ENCODE assay signal across 11 cellular contexts in the genomic region with DNA sequence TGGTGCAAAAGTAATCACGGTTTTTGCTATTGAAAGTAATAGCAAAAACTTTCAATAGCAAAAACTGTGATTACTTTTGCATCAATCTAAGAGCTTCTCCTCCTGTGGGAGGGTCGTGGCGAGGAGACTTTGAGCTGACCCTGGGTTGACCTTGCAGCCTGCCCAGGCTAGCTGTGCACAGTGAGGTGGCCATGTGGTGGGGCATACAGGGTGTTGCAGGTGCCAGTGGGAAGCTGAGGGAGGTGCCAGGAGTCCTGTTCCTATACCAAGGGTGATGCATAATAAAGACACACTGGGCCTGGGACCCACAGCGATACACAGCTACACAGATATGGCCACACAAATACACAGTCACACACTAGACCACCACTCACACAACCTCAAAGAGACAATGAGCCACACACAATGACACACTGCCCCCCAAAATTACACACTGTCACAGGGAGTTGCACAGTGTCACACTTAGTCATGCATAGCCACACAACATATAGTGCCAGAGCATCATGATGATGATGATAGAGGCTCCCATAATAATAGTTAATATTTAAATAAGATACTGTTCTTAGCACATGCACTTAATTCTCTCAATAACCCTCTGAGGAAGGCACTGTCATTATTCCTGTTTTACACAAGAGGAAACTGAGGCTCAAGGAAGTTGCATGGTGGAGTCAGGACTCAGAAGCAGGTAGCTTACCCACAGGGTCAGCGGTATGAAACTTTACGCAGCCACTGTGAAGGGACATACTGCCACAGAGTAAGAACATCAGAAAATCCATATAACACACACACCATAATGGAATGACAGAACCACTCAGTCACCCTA. TPM values are rescaled to one million over a fixed set of nuclear protein-coding genes. Genes with fewer than 3 reads are reported as not detected.
DNase-seq lines count a peak whose midpoint lies in the region; ATAC-seq and TF ChIP-seq lines count a peak whose summit lies in the region.
"Had no signal": no experiment of that assay in that cellular context is flagged by ENCODE, and none has a peak within 500 bp of the region (broad histone marks: within the 10 kb centered on the region; RNA-seq: fewer than 3 reads in every experiment).

No MANE protein-coding gene starts in this region.

- ATAC-seq in left lung = no peak

- H3K36me3 ChIP-seq in left lung (peaks cover 0 to 21% of the 10 kb centered on the region in 2 donors), stomach (peaks cover 0 to 23% (median 21%) of the 10 kb centered on the region in 4 donors)

- DNase-seq in activated CD8-positive, alpha-beta memory T cell treated with anti-CD3 and anti-CD28 coated beads, Interleukin-2, amount 50 U/mL, for 48 hours = peak; percentile 51
- DNase-seq in activated CD8-positive, alpha-beta memory T cell treated with anti-CD3 and anti-CD28 coated beads, Interleukin-2, amount 50 U/mL, for 4 hours = no peak
- DNase-seq in activated T-helper 2 cell treated with anti-CD3 and anti-CD28 coated beads, Interferon-gamma antibody, Interleukin-2, Interleukin-4, amounts not matched to agents 10 μg/mL and 5 μg/mL and 100 μg/mL, durations not matched to agents 14 hours and 24 hours and 36 hours (ENCODE audit: low spot score) = no peak
- DNase-seq in left lung (no peak), stomach (no peak), germinal center (ENCODE audit: low spot score) (no peak), NCI-H1105 treated with DMSO at 0.1 percent for 48 hours (lab: John Stamatoyannopoulos, UW) (no peak), HUDEP-2 (lab: John Stamatoyannopoulos, UW; ENCODE audit: unreplicated experiment in 76 of 76) (no peak)
- DNase-seq: stimulated activated CD4-positive, alpha-beta T cell treated with anti-CD3 and anti-CD28 coated beads, Interleukin-15, amount 100 ng/mL, for 24 hours had no signal

- peaks cover 0 to 3% of the 10 kb centered on the region in 2 donors for H3K27me3 ChIP-seq in left lung
- H3K27me3 ChIP-seq in stomach = no peaks in the 10 kb centered on the region
- H3K27me3 ChIP-seq: adrenal gland had no signal

- H3K27ac ChIP-seq in left lung = peak overlapping the region; percentile 7 to 92
- H3K27ac ChIP-seq in stomach = peak overlapping the region in 3 of 5 donors; percentile 94 to 97 (median 95)

- peak overlapping the region; percentile 98 for H3K4me3 Mint-ChIP-seq in activated T-helper 2 cell treated with anti-CD3 and anti-CD28 coated beads, Interferon-gamma antibody, Interleukin-2, Interleukin-4, amounts not matched to agents 10 μg/mL and 5 μg/mL and 100 μg/mL, durations not matched to agents 14 hours and 24 hours and 36 hours (ENCODE audit: low read depth)

- peak overlapping the region; percentile 98 for H3K27ac Mint-ChIP-seq in activated T-helper 2 cell treated with anti-CD3 and anti-CD28 coated beads, Interferon-gamma antibody, Interleukin-2, Interleukin-4, amounts not matched to agents 10 μg/mL and 5 μg/mL and 100 μg/mL, durations not matched to agents 14 hours and 24 hours and 36 hours

- 74 to 84% (median 77%) methylated on average over 6 of the region's 6 CpGs for WGBS in stomach, 5 donors

- TF ChIP-seq CTCF in left lung (IDR thresholded peaks at IDR 0.05) = no peak
- no peak for TF ChIP-seq CTCF in stomach (IDR thresholded peaks at IDR 0.05)

- H3K4me1 Mint-ChIP-seq in activated T-helper 2 cell treated with anti-CD3 and anti-CD28 coated beads, Interferon-gamma antibody, Interleukin-2, Interleukin-4, amounts not matched to agents 10 μg/mL and 5 μg/mL and 100 μg/mL, durations not matched to agents 14 hours and 24 hours and 36 hours (ENCODE audit: low read depth) = peaks cover 15% of the 10 kb centered on the region

- peaks cover 15% of the 10 kb centered on the region for H3K27me3 Mint-ChIP-seq in activated T-helper 2 cell treated with anti-CD3 and anti-CD28 coated beads, Interferon-gamma antibody, Interleukin-2, Interleukin-4, amounts not matched to agents 10 μg/mL and 5 μg/mL and 100 μg/mL, durations not matched to agents 14 hours and 24 hours and 36 hours (ENCODE audit: low read depth)

- intact Hi-C loops in activated T-helper 2 cell treated with anti-CD3 and anti-CD28 coated beads, Interferon-gamma antibody, Interleukin-2, Interleukin-4, amounts not matched to agents 10 μg/mL and 5 μg/mL and 100 μg/mL, durations not matched to agents 14 hours and 24 hours and 36 hours (cut with micrococcal nuclease) = no loop called here
- intact Hi-C loops in left lung (cut with DNase I) (no loop called here), stomach (cut with DNase I; ENCODE audit: low total_unique reads) (no loop called here)

- H3K9me3 ChIP-seq in left lung (no peaks in the 10 kb centered on the region), stomach (no peaks in the 10 kb centered on the region)
- H3K9me3 ChIP-seq: adrenal gland had no signal

- H3K4me1 ChIP-seq in left lung (peaks cover 11 to 34% of the 10 kb centered on the region in 2 donors), stomach (peaks cover 16 to 39% (median 35%) of the 10 kb centered on the region in 4 donors)

- H3K36me3 Mint-ChIP-seq in activated T-helper 2 cell treated with anti-CD3 and anti-CD28 coated beads, Interferon-gamma antibody, Interleukin-2, Interleukin-4, amounts not matched to agents 10 μg/mL and 5 μg/mL and 100 μg/mL, durations not matched to agents 14 hours and 24 hours and 36 hours (ENCODE audit: low read depth) = no peaks in the 10 kb centered on the region

- H3K4me3 ChIP-seq in left lung (peak overlapping the region in 1 of 2 donors; percentile 63), stomach (peak overlapping the region in 1 of 4 donors; percentile 70)

- no peaks in the 10 kb centered on the region for H3K9me3 Mint-ChIP-seq in activated T-helper 2 cell treated with anti-CD3 and anti-CD28 coated beads, Interferon-gamma antibody, Interleukin-2, Interleukin-4, amounts not matched to agents 10 μg/mL and 5 μg/mL and 100 μg/mL, durations not matched to agents 14 hours and 24 hours and 36 hours

- no peak for TF ChIP-seq POLR2A in stomach (IDR thresholded peaks at IDR 0.05)

- no peak for TF ChIP-seq EP300 in stomach (IDR thresholded peaks at IDR 0.05)

RNA-seq across cellular contexts. Expression of gene PLCD1, which starts 6.3 kb away (rescaled TPM):
- total RNA-seq in activated T-helper 2 cell treated with anti-CD3 and anti-CD28 coated beads, Interferon-gamma antibody, Interleukin-2, Interleukin-4, amounts not matched to agents 10 μg/mL and 5 μg/mL and 100 μg/mL, durations not matched to agents 14 hours and 24 hours and 36 hours = 4.3 and 6.9 TPM in 2 replicates
- total RNA-seq in left lung = 10 to 100 TPM; 33.3 to 47.5 TPM
- total RNA-seq in stomach = 10 to 100 TPM in 4 of 5 donors, 1 to 10 TPM in 1; 8.2 to 73.9 (median 15.6) TPM
- 10 to 100 TPM in 2 of 3 donors, 1 to 10 TPM in 1; 9.8 to 27.1 (median 11.3) TPM for polyA plus RNA-seq in stomach

RNA-seq across cellular contexts. Expression of gene DLEC1, which starts 15.9 kb away (rescaled TPM):
- 0.02 and 0.16 TPM in 2 replicates for total RNA-seq in activated T-helper 2 cell treated with anti-CD3 and anti-CD28 coated beads, Interferon-gamma antibody, Interleukin-2, Interleukin-4, amounts not matched to agents 10 μg/mL and 5 μg/mL and 100 μg/mL, durations not matched to agents 14 hours and 24 hours and 36 hours
- total RNA-seq in left lung = 1 to 10 TPM; 2.9 to 5.3 TPM
- total RNA-seq in stomach = 1 to 10 TPM in 2 of 5 donors, not detected in 3; 1.3 to 1.5 TPM
- under 1 TPM; 0.12 to 0.31 (median 0.20) TPM for polyA plus RNA-seq in stomach
- total RNA-seq: LHCN-M2 had no signal

RNA-seq across cellular contexts. Expression of gene VILL, which starts 32.5 kb away (rescaled TPM):
- total RNA-seq in activated T-helper 2 cell treated with anti-CD3 and anti-CD28 coated beads, Interferon-gamma antibody, Interleukin-2, Interleukin-4, amounts not matched to agents 10 μg/mL and 5 μg/mL and 100 μg/mL, durations not matched to agents 14 hours and 24 hours and 36 hours = 11.8 and 12.8 TPM in 2 replicates
- total RNA-seq in left lung (10 to 100 TPM; 29.0 to 36.9 TPM), stomach (100 to 1,000 TPM in 2 of 5 donors, 10 to 100 TPM in 3; 59.8 to 191 (median 86.8) TPM)
- polyA plus RNA-seq in stomach = 100 to 1,000 TPM in 1 of 3 donors, 10 to 100 TPM in 2; 24.1 to 202 (median 43.7) TPM
